Comparison of ENCODE assay signal across 10 cellular contexts in the genomic region with DNA sequence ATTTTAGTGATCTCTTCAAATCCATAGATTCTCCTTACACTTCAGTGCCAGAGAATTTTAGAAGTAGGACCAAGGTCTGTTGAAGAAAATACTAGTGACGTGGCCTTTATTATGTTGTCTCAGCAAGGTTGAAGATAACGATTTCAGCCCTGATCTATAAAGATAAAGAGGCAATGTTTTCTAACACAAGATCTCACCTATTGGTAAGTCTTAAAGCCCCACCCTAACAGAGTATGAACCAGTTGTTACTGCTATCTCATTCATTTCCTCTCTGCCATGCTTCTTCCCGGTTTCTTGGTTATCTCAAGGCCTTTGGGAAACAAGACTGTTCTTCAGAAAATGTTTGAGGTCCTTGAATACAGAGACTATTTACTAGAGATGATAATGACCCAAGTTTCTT.
"Had no signal": no experiment of that assay in that cellular context is flagged by ENCODE, and none has a peak within 500 bp of the region (broad histone marks: within the 10 kb centered on the region; RNA-seq: fewer than 3 reads in every experiment).

No MANE protein-coding gene starts in this region.

- H3K4me2 ChIP-seq: GM23338, KMS-11 had no signal

- H2AFZ ChIP-seq: GM23338 had no signal

- H3K27ac Mint-ChIP-seq: GM23338, H9 had no signal

- H3K4me3 ChIP-seq: GM23338 had no signal

- FAIRE-seq: H1, H54, HTR-8/SVneo had no signal

- H3K4me3 Mint-ChIP-seq: GM23338, H9 had no signal

- ATAC-seq: GM23338 had no signal

- H3K9ac ChIP-seq: KMS-11 had no signal

- DNase-seq: H9, HCEC 1CT, IMR-90, KBM-7 had no signal

- H3K27ac ChIP-seq: HL-60, KMS-11 had no signal

- H3K4me1 Mint-ChIP-seq: GM23338, H9 had no signal
